8 cellular contexts compared by ENCODE assay signal in genomic region chr1:10692401-10693021, GRCh38.
DNase-seq lines count a peak whose midpoint lies in the region; ATAC-seq and TF ChIP-seq lines count a peak whose summit lies in the region.

No MANE protein-coding gene starts in this region.

- H3K36me3 ChIP-seq in BJ (ENCODE audit: control insufficient read depth, insufficient read depth, low read length) (no peaks in the 10 kb centered on the region), suprapubic skin (peaks cover 3% of the 10 kb centered on the region)
- no peaks in the 10 kb centered on the region for H3K36me3 ChIP-seq in naive thymus-derived CD4-positive, alpha-beta T cell (ENCODE audit: control insufficient read depth in 2 of 3, insufficient read depth in 3 of 3, low read length in 3 of 3)

- H3K27ac Mint-ChIP-seq in HFFc6: no peak overlapping the region
- peak overlapping the region; percentile 26 for H3K27ac Mint-ChIP-seq in T-helper 2 cell treated with Interferon-gamma antibody and Interleukin-4, amounts not matched to agents 5 μg/mL and 100 μg/mL, for 36 hours
- H3K27ac Mint-ChIP-seq in MCF 10A (ENCODE audit: low read depth, unreplicated experiment): no peak overlapping the region
- peak overlapping the region; percentile 33 to 92 (median 72) for H3K27ac Mint-ChIP-seq in naive thymus-derived CD4-positive, alpha-beta T cell

- peak; percentile 26 for TF ChIP-seq CTCF in BJ (IDR thresholded peaks at IDR 0.05; ENCODE audit: insufficient read depth, low read depth, low read length)
- TF ChIP-seq CTCF in HFFc6 (IDR thresholded peaks at IDR 0.05): peak; percentile 64
- peak; percentile 51 for TF ChIP-seq CTCF in MCF 10A (IDR thresholded peaks at IDR 0.05; ENCODE audit: unreplicated experiment)
- peak; percentile 7 to 43 for TF ChIP-seq CTCF in suprapubic skin (IDR thresholded peaks at IDR 0.05)

- DNase-seq in BJ (ENCODE audit: low read depth): no peak
- no peak for DNase-seq in HFFc6
- DNase-seq in T-helper 2 cell treated with Interferon-gamma antibody and Interleukin-4, amounts not matched to agents 5 μg/mL and 100 μg/mL, for 36 hours (ENCODE audit: low spot score): peak; percentile 56
- peak; percentile 59 for DNase-seq in MCF 10A (ENCODE audit: unreplicated experiment)
- peak; percentile 48 to 71 (median 64) for DNase-seq in naive thymus-derived CD4-positive, alpha-beta T cell
- DNase-seq in suprapubic skin (ENCODE audit: low spot score in 2 of 2): no peak

- TF ChIP-seq POLR2A in suprapubic skin (IDR thresholded peaks at IDR 0.05): no peak

- no peaks in the 10 kb centered on the region for H3K36me3 Mint-ChIP-seq in HFFc6 (ENCODE audit: low read depth)
- H3K36me3 Mint-ChIP-seq in T-helper 2 cell treated with Interferon-gamma antibody and Interleukin-4, amounts not matched to agents 5 μg/mL and 100 μg/mL, for 36 hours (ENCODE audit: low read depth): no peaks in the 10 kb centered on the region
- H3K36me3 Mint-ChIP-seq in MCF 10A (ENCODE audit: insufficient read depth, unreplicated experiment): peaks cover 8% of the 10 kb centered on the region
- no peaks in the 10 kb centered on the region for H3K36me3 Mint-ChIP-seq in naive thymus-derived CD4-positive, alpha-beta T cell

- H3K27me3 ChIP-seq in BJ (ENCODE audit: control insufficient read depth, insufficient read depth, low read length) (no peaks in the 10 kb centered on the region; the same call in 1 of the 2 replicates), suprapubic skin (no peaks in the 10 kb centered on the region)
- H3K27me3 ChIP-seq in naive thymus-derived CD4-positive, alpha-beta T cell (ENCODE audit: control insufficient read depth in 2 of 2, insufficient read depth in 2 of 2, low read length in 2 of 2): no peaks in the 10 kb centered on the region

- H3K27me3 Mint-ChIP-seq in HFFc6 (ENCODE audit: insufficient read depth) (peaks cover 15% of the 10 kb centered on the region), MCF 10A (ENCODE audit: insufficient read depth, unreplicated experiment) (no peaks in the 10 kb centered on the region)
- peaks cover 4% of the 10 kb centered on the region for H3K27me3 Mint-ChIP-seq in T-helper 2 cell treated with Interferon-gamma antibody and Interleukin-4, amounts not matched to agents 5 μg/mL and 100 μg/mL, for 36 hours (ENCODE audit: low read depth)
- peaks cover 0 to 16% (median 0%) of the 10 kb centered on the region in 5 donors for H3K27me3 Mint-ChIP-seq in naive thymus-derived CD4-positive, alpha-beta T cell

- no TSS peak for BruUV-seq in MCF 10A (replicated peaks; lab: Mats Ljungman, UMichigan)

- no peaks in the 10 kb centered on the region for H3K9me3 ChIP-seq in naive thymus-derived CD4-positive, alpha-beta T cell (ENCODE audit: control insufficient read depth in 2 of 3, low read length in 3 of 3)
- H3K9me3 ChIP-seq in suprapubic skin: no peaks in the 10 kb centered on the region

- no peak for TF ChIP-seq EP300 in suprapubic skin (IDR thresholded peaks at IDR 0.05)

- H3K4me1 Mint-ChIP-seq in HFFc6 (ENCODE audit: low read depth) (peaks cover 16% of the 10 kb centered on the region), MCF 10A (ENCODE audit: insufficient read depth, unreplicated experiment) (peaks cover 21% of the 10 kb centered on the region)
- peaks cover 12% of the 10 kb centered on the region for H3K4me1 Mint-ChIP-seq in T-helper 2 cell treated with Interferon-gamma antibody and Interleukin-4, amounts not matched to agents 5 μg/mL and 100 μg/mL, for 36 hours (ENCODE audit: low read depth)
- peaks cover 14 to 25% (median 18%) of the 10 kb centered on the region in 7 donors for H3K4me1 Mint-ChIP-seq in naive thymus-derived CD4-positive, alpha-beta T cell

- intact Hi-C loops in MCF 10A (cut with micrococcal nuclease): loop anchor here (1.0 to 5.0 kb wide), 4 partner anchors 160 to 250 kb away; no protein-coding TSS in a partner anchor
- intact Hi-C loops in naive thymus-derived CD4-positive, alpha-beta T cell (cut with micrococcal nuclease): loop anchor here (1.0 to 10.0 kb wide), 13 partner anchors 64 to 1565 kb away; partner anchors contain the start of genes GPR157 (in 1 of the 2), H6PD (in 1 of the 2), MIIP (in 1 of the 2) and PGD (in 1 of the 2)

- CTCF ChIA-PET in BJ (lab: Yijun Ruan, JAX) (interaction anchor here (0.6 kb wide), 1 partner anchor 42 kb away, joined by 3 read pairs; no protein-coding TSS in a partner anchor), MCF 10A (lab: Yijun Ruan, JAX) (interaction anchor here (0.6 to 1.3 kb wide), 9 partner anchors 27 to 258 kb away, joined by 3 to 5 read pairs (median 4); no protein-coding TSS in a partner anchor)
- CTCF ChIA-PET in naive thymus-derived CD4-positive, alpha-beta T cell (lab: Charles Lee): interaction anchor here (0.7 to 1.7 kb wide), 2 partner anchors 216 to 248 kb away, joined by 3 to 5 read pairs; no protein-coding TSS in a partner anchor

- H3K4me1 ChIP-seq in naive thymus-derived CD4-positive, alpha-beta T cell (ENCODE audit: control insufficient read depth in 2 of 2, insufficient read depth in 2 of 2, low read length in 2 of 2): peaks cover 10 to 15% of the 10 kb centered on the region in 2 donors
- peaks cover 85% of the 10 kb centered on the region for H3K4me1 ChIP-seq in suprapubic skin

- H3K4me3 ChIP-seq in BJ (ENCODE audit: low read depth, low read length): no peak overlapping the region
- no peak overlapping the region for H3K4me3 ChIP-seq in naive thymus-derived CD4-positive, alpha-beta T cell (ENCODE audit: low read length)
- peak overlapping the region; percentile 83 for H3K4me3 ChIP-seq in suprapubic skin

- POLR2A ChIA-PET in BJ (lab: Charles Lee) (no interaction called here), MCF 10A (lab: Yijun Ruan, JAX) (interaction anchor here (0.6 to 1.0 kb wide), 3 partner anchors 35 to 208 kb away, joined by 3 to 4 read pairs (median 3); no protein-coding TSS in a partner anchor)
- POLR2A ChIA-PET in naive thymus-derived CD4-positive, alpha-beta T cell (lab: Charles Lee): no interaction called here

- no peak overlapping the region for H3K27ac ChIP-seq in naive thymus-derived CD4-positive, alpha-beta T cell (ENCODE audit: low read depth, low read length)
- H3K27ac ChIP-seq in suprapubic skin: peak overlapping the region; percentile 92

- H3K9me3 Mint-ChIP-seq in HFFc6: no peaks in the 10 kb centered on the region
- no peaks in the 10 kb centered on the region for H3K9me3 Mint-ChIP-seq in T-helper 2 cell treated with Interferon-gamma antibody and Interleukin-4, amounts not matched to agents 5 μg/mL and 100 μg/mL, for 36 hours
- no peaks in the 10 kb centered on the region for H3K9me3 Mint-ChIP-seq in MCF 10A (ENCODE audit: unreplicated experiment)
- peaks cover 0 to 2% (median 0%) of the 10 kb centered on the region in 11 donors for H3K9me3 Mint-ChIP-seq in naive thymus-derived CD4-positive, alpha-beta T cell

- H3K4me3 Mint-ChIP-seq in HFFc6: no peak overlapping the region; the same call in 1 of the 2 replicates
- peak overlapping the region; percentile 84 for H3K4me3 Mint-ChIP-seq in T-helper 2 cell treated with Interferon-gamma antibody and Interleukin-4, amounts not matched to agents 5 μg/mL and 100 μg/mL, for 36 hours
- H3K4me3 Mint-ChIP-seq in MCF 10A (ENCODE audit: unreplicated experiment): peak overlapping the region; percentile 71
- peak overlapping the region; percentile 65 to 96 (median 88) for H3K4me3 Mint-ChIP-seq in naive thymus-derived CD4-positive, alpha-beta T cell

- WGBS in suprapubic skin: 59% methylated on average over 12 of the region's 13 CpGs

- ATAC-seq in naive thymus-derived CD4-positive, alpha-beta T cell: peak; percentile 53
- ATAC-seq in HG03159 (IDR thresholded peaks at IDR 0.05; ENCODE audit: unreplicated experiment): no peak
- ATAC-seq in GM18873 (IDR thresholded peaks at IDR 0.05; ENCODE audit: low FRiP score, unreplicated experiment): no peak

Comparison
In these comparisons a context has a peak if more than half of its experiments do, and no peak if none do; other contexts are left out.
1. DNase-seq: peak in T-helper 2 cell treated with Interferon-gamma antibody and Interleukin-4, amounts not matched to agents 5 μg/mL and 100 μg/mL, for 36 hours (single experiment), MCF 10A (single experiment) and naive thymus-derived CD4-positive, alpha-beta T cell (9 of 9); none in BJ (single experiment), HFFc6 (single experiment) and suprapubic skin (0 of 2).
2. H3K27ac Mint-ChIP-seq: peak in T-helper 2 cell treated with Interferon-gamma antibody and Interleukin-4, amounts not matched to agents 5 μg/mL and 100 μg/mL, for 36 hours (single experiment) and naive thymus-derived CD4-positive, alpha-beta T cell (9 of 9); none in HFFc6 (single experiment) and MCF 10A (single experiment).
3. Peak in every context shown above with its lines, with median percentiles within 50 percentile points of each other: CTCF ChIP-seq.